19 cellular contexts compared by ENCODE assay signal in genomic region chr1:181160322-181160721, GRCh38.
DNase-seq lines count a peak whose midpoint lies in the region; ATAC-seq and TF ChIP-seq lines count a peak whose summit lies in the region.
"Had no signal": no experiment of that assay in that cellular context is flagged by ENCODE, and none has a peak within 500 bp of the region (broad histone marks: within the 10 kb centered on the region; RNA-seq: fewer than 3 reads in every experiment).

No MANE protein-coding gene starts in this region.

- H3K79me2 ChIP-seq in mammary epithelial cell (ENCODE audit: insufficient read depth, low read length), result no peaks in the 10 kb centered on the region

- H3K27me3 ChIP-seq in CD8-positive, alpha-beta memory T cell (ENCODE audit: insufficient read depth, low read length, poor library complexity, severe bottlenecking), result no peaks in the 10 kb centered on the region
- no peaks in the 10 kb centered on the region for H3K27me3 ChIP-seq in mammary epithelial cell (ENCODE audit: insufficient read depth, low read length)
- H3K27me3 ChIP-seq: BE2C, heart right ventricle had no signal

- POLR2A ChIA-PET in activated CD8-positive, alpha-beta T cell treated with anti-CD3 and anti-CD28 coated beads, Interleukin-2, amount 10 ng/mL, durations not matched to agents 7 days and 5 days (lab: Charles Lee), result interaction anchor here (0.6 to 2.4 kb wide), 5 partner anchors 11 to 72 kb away, joined by 3 to 9 read pairs (median 5); partner anchors contain the start of gene IER5
- POLR2A ChIA-PET in activated CD8-positive, alpha-beta T cell treated with anti-CD3 and anti-CD28 coated beads for 36 hours (lab: Charles Lee), result interaction anchor here (0.8 to 6.2 kb wide), 5 partner anchors 11 to 82 kb away, joined by 3 to 27 read pairs (median 3); no protein-coding TSS in a partner anchor
- POLR2A ChIA-PET in CD8-positive, alpha-beta memory T cell (lab: Charles Lee), result interaction anchor here (0.9 to 1.2 kb wide), 3 partner anchors 11 to 72 kb away, joined by 3 to 4 read pairs (median 3); partner anchors contain the start of gene IER5
- POLR2A ChIA-PET in naive thymus-derived CD8-positive, alpha-beta T cell (lab: Charles Lee), result interaction anchor here (0.7 to 4.4 kb wide), 5 partner anchors 11 to 657 kb away, joined by 3 to 30 read pairs (median 4); partner anchors contain the start of gene ACBD6

- no peak for DNase-seq in activated CD8-positive, alpha-beta T cell treated with anti-CD3 and anti-CD28 coated beads, Interleukin-2, amount 10 ng/mL, durations not matched to agents 7 days and 5 days
- DNase-seq in activated CD8-positive, alpha-beta T cell treated with anti-CD3 and anti-CD28 coated beads for 36 hours, result no peak
- no peak for DNase-seq in CD8-positive, alpha-beta memory T cell
- DNase-seq in mammary epithelial cell, result no peak
- DNase-seq in naive thymus-derived CD8-positive, alpha-beta T cell, result no peak
- no peak for DNase-seq in hippocampal formation (lab: John Stamatoyannopoulos, UW)
- no peak for DNase-seq in NCI-H774 (lab: John Stamatoyannopoulos, UW)
- DNase-seq: activated gamma-delta T cell, aorta, BE2C, GOT3, left ventricle myocardium superior, NCI-H1694 treated with DMSO at 0.1 percent for 48 hours, NCI-H2171 treated with DMSO at 0.1 percent for 48 hours, NCI-H69 had no signal

- peaks cover 44% of the 10 kb centered on the region for H3K4me1 ChIP-seq in CD8-positive, alpha-beta memory T cell (ENCODE audit: insufficient read depth, low read length)
- peaks cover 22% of the 10 kb centered on the region for H3K4me1 ChIP-seq in mammary epithelial cell (ENCODE audit: insufficient read depth, low read length)
- H3K4me1 ChIP-seq: BE2C, prostate gland had no signal

- H3K4me3 Mint-ChIP-seq in activated CD8-positive, alpha-beta T cell treated with anti-CD3 and anti-CD28 coated beads, Interleukin-2, amount 10 ng/mL, durations not matched to agents 7 days and 5 days, result peak overlapping the region; percentile 70
- H3K4me3 Mint-ChIP-seq in activated CD8-positive, alpha-beta T cell treated with anti-CD3 and anti-CD28 coated beads for 36 hours, result no peak overlapping the region
- H3K4me3 Mint-ChIP-seq in CD8-positive, alpha-beta memory T cell, result peak overlapping the region in 5 of 7 donors; percentile 51 to 80 (median 68)
- H3K4me3 Mint-ChIP-seq in naive thymus-derived CD8-positive, alpha-beta T cell, result peak overlapping the region in 5 of 10 donors; percentile 50 to 82 (median 71)

- H3K36me3 ChIP-seq in CD8-positive, alpha-beta memory T cell (ENCODE audit: insufficient read depth, low read length), result no peaks in the 10 kb centered on the region
- H3K36me3 ChIP-seq in mammary epithelial cell (ENCODE audit: insufficient read depth, low read length), result no peaks in the 10 kb centered on the region
- H3K36me3 ChIP-seq: BE2C, heart right ventricle, prostate gland had no signal

- intact Hi-C loops in activated CD8-positive, alpha-beta T cell treated with anti-CD3 and anti-CD28 coated beads for 36 hours (cut with micrococcal nuclease), result loop anchor here (10.0 kb wide), 1 partner anchor 636 kb away; no protein-coding TSS in a partner anchor
- intact Hi-C loops in mammary epithelial cell (cut with micrococcal nuclease), result no loop called here

- TF ChIP-seq CTCF in activated CD8-positive, alpha-beta T cell treated with anti-CD3 and anti-CD28 coated beads for 36 hours (IDR thresholded peaks at IDR 0.05), result no peak
- no peak for TF ChIP-seq CTCF in mammary epithelial cell (conservative IDR thresholded peaks at IDR 0.05 in 1 of 2, IDR thresholded peaks at IDR 0.05 in 1 of 2; ENCODE audit: extremely low read depth in 1 of 2, insufficient read depth in 1 of 2, low read depth in 1 of 2, low read length in 2 of 2)

- dilution Hi-C loops in mammary epithelial cell (cut with HindIII; ENCODE audit: low sequenced_read_pairs), result loop anchor here (10.0 kb wide), 1 partner anchor 656 kb away; the partner anchor contains the start of gene ACBD6

- peaks cover 29% of the 10 kb centered on the region for H3K9me3 Mint-ChIP-seq in activated CD8-positive, alpha-beta T cell treated with anti-CD3 and anti-CD28 coated beads, Interleukin-2, amount 10 ng/mL, durations not matched to agents 7 days and 5 days (ENCODE audit: insufficient read depth)
- H3K9me3 Mint-ChIP-seq in activated CD8-positive, alpha-beta T cell treated with anti-CD3 and anti-CD28 coated beads for 36 hours, result peaks cover 23% of the 10 kb centered on the region
- H3K9me3 Mint-ChIP-seq in CD8-positive, alpha-beta memory T cell, result peaks cover 8 to 25% (median 24%) of the 10 kb centered on the region in 5 donors
- H3K9me3 Mint-ChIP-seq in naive thymus-derived CD8-positive, alpha-beta T cell, result peaks cover 2 to 32% (median 24%) of the 10 kb centered on the region in 9 donors

- in situ Hi-C loops in mammary epithelial cell (cut with MboI; ENCODE audit: low sequenced_read_pairs in 2 of 2), result loop anchor here (5.0 to 25.0 kb wide), 4 partner anchors 278 to 898 kb away; partner anchors contain the start of gene XPR1 (in 1 of the 2)

- H3K9me3 ChIP-seq in CD8-positive, alpha-beta memory T cell (ENCODE audit: low read length), result peaks cover 6% of the 10 kb centered on the region
- H3K9me3 ChIP-seq in mammary epithelial cell (replicated peaks; ENCODE audit: insufficient read depth, low read length), result peaks cover 30% of the 10 kb centered on the region
- H3K9me3 ChIP-seq: BE2C, prostate gland had no signal

- H4K20me1 ChIP-seq in mammary epithelial cell (ENCODE audit: insufficient read depth, low read length), result no peaks in the 10 kb centered on the region

- peaks cover 39% of the 10 kb centered on the region for H3K4me1 Mint-ChIP-seq in activated CD8-positive, alpha-beta T cell treated with anti-CD3 and anti-CD28 coated beads, Interleukin-2, amount 10 ng/mL, durations not matched to agents 7 days and 5 days (ENCODE audit: low read depth)
- H3K4me1 Mint-ChIP-seq in activated CD8-positive, alpha-beta T cell treated with anti-CD3 and anti-CD28 coated beads for 36 hours (ENCODE audit: low read depth), result peaks cover 26% of the 10 kb centered on the region
- H3K4me1 Mint-ChIP-seq in CD8-positive, alpha-beta memory T cell, result peaks cover 31 to 41% (median 37%) of the 10 kb centered on the region in 3 donors
- H3K4me1 Mint-ChIP-seq in naive thymus-derived CD8-positive, alpha-beta T cell, result peaks cover 19 to 44% (median 41%) of the 10 kb centered on the region in 4 donors

- H3K4me3 ChIP-seq in CD8-positive, alpha-beta memory T cell (ENCODE audit: low read length), result no peak overlapping the region
- H3K4me3 ChIP-seq in mammary epithelial cell (replicated peaks in 1 of 3; ENCODE audit: insufficient read depth in 1 of 3, low read depth in 2 of 3, low read length in 3 of 3), result no peak overlapping the region
- H3K4me3 ChIP-seq: heart right ventricle, prostate gland had no signal

- 100% methylated on average over 3 of the region's 3 CpGs for WGBS in mammary epithelial cell (ENCODE audit: low coverage, missing lambda C conversion rate)

- peak overlapping the region; percentile 40 for H2AFZ ChIP-seq in mammary epithelial cell (ENCODE audit: low read depth, low read length)

- H3K36me3 Mint-ChIP-seq in activated CD8-positive, alpha-beta T cell treated with anti-CD3 and anti-CD28 coated beads, Interleukin-2, amount 10 ng/mL, durations not matched to agents 7 days and 5 days (ENCODE audit: low read depth), result peaks cover 30% of the 10 kb centered on the region
- peaks cover 2% of the 10 kb centered on the region for H3K36me3 Mint-ChIP-seq in activated CD8-positive, alpha-beta T cell treated with anti-CD3 and anti-CD28 coated beads for 36 hours (ENCODE audit: low read depth)
- peaks cover 0 to 2% (median 2%) of the 10 kb centered on the region in 3 donors for H3K36me3 Mint-ChIP-seq in CD8-positive, alpha-beta memory T cell
- H3K36me3 Mint-ChIP-seq in naive thymus-derived CD8-positive, alpha-beta T cell, result peaks cover 0 to 22% (median 10%) of the 10 kb centered on the region in 3 donors
- H3K36me3 Mint-ChIP-seq: IgD-negative memory B cell had no signal

- no TSS peak for BruUV-seq in mammary epithelial cell (replicated peaks; lab: Mats Ljungman, UMichigan)

- H3K4me2 ChIP-seq in mammary epithelial cell (ENCODE audit: insufficient read depth, low read depth, low read length), result no peak overlapping the region

- peak overlapping the region; percentile 91 for H3K27ac Mint-ChIP-seq in activated CD8-positive, alpha-beta T cell treated with anti-CD3 and anti-CD28 coated beads, Interleukin-2, amount 10 ng/mL, durations not matched to agents 7 days and 5 days
- H3K27ac Mint-ChIP-seq in activated CD8-positive, alpha-beta T cell treated with anti-CD3 and anti-CD28 coated beads for 36 hours, result no peak overlapping the region
- peak overlapping the region; percentile 77 to 95 (median 92) for H3K27ac Mint-ChIP-seq in CD8-positive, alpha-beta memory T cell
- peak overlapping the region; percentile 57 to 93 (median 86) for H3K27ac Mint-ChIP-seq in naive thymus-derived CD8-positive, alpha-beta T cell

- H3K9ac ChIP-seq in mammary epithelial cell (ENCODE audit: insufficient read depth, low read length), result no peak overlapping the region

- peaks cover 20% of the 10 kb centered on the region for H3K27me3 Mint-ChIP-seq in activated CD8-positive, alpha-beta T cell treated with anti-CD3 and anti-CD28 coated beads, Interleukin-2, amount 10 ng/mL, durations not matched to agents 7 days and 5 days (ENCODE audit: low read depth)
- H3K27me3 Mint-ChIP-seq in activated CD8-positive, alpha-beta T cell treated with anti-CD3 and anti-CD28 coated beads for 36 hours, result peaks cover 2% of the 10 kb centered on the region
- no peaks in the 10 kb centered on the region for H3K27me3 Mint-ChIP-seq in CD8-positive, alpha-beta memory T cell
- H3K27me3 Mint-ChIP-seq in naive thymus-derived CD8-positive, alpha-beta T cell, result no peaks in the 10 kb centered on the region

- ATAC-seq in activated CD8-positive, alpha-beta T cell treated with anti-CD3 and anti-CD28 coated beads, Interleukin-2, amount 10 ng/mL, durations not matched to agents 7 days and 5 days, result no peak
- ATAC-seq in activated CD8-positive, alpha-beta T cell treated with anti-CD3 and anti-CD28 coated beads for 36 hours, result no peak
- no peak for ATAC-seq in naive thymus-derived CD8-positive, alpha-beta T cell
- ATAC-seq in HG03280 (IDR thresholded peaks at IDR 0.05; ENCODE audit: unreplicated experiment), result no peak

- CTCF ChIA-PET in activated CD8-positive, alpha-beta T cell treated with anti-CD3 and anti-CD28 coated beads, Interleukin-2, amount 10 ng/mL, durations not matched to agents 7 days and 5 days (lab: Charles Lee), result interaction anchor here (1.0 to 7.3 kb wide), 7 partner anchors 17 to 279 kb away, joined by 3 to 63 read pairs (median 4); no protein-coding TSS in a partner anchor
- CTCF ChIA-PET in activated CD8-positive, alpha-beta T cell treated with anti-CD3 and anti-CD28 coated beads for 36 hours (lab: Charles Lee), result interaction anchor here (0.8 to 9.9 kb wide), 5 partner anchors 12 to 81 kb away, joined by 3 to 66 read pairs (median 4); no protein-coding TSS in a partner anchor
- CTCF ChIA-PET in CD8-positive, alpha-beta memory T cell (lab: Charles Lee), result interaction anchor here (1.2 to 3.2 kb wide), 4 partner anchors 10 to 76 kb away, joined by 3 to 19 read pairs (median 5); no protein-coding TSS in a partner anchor
- CTCF ChIA-PET in mammary epithelial cell (lab: Charles Lee; ENCODE audit: low non-redundant PET), result no interaction called here

- H3K27ac ChIP-seq in CD8-positive, alpha-beta memory T cell (ENCODE audit: low read depth, low read length), result no peak overlapping the region
- H3K27ac ChIP-seq in mammary epithelial cell (ENCODE audit: insufficient read depth, low read depth, low read length), result no peak overlapping the region
- H3K27ac ChIP-seq: prostate gland had no signal
